ENCODE assay signal across 8 cellular contexts in the genomic region with DNA sequence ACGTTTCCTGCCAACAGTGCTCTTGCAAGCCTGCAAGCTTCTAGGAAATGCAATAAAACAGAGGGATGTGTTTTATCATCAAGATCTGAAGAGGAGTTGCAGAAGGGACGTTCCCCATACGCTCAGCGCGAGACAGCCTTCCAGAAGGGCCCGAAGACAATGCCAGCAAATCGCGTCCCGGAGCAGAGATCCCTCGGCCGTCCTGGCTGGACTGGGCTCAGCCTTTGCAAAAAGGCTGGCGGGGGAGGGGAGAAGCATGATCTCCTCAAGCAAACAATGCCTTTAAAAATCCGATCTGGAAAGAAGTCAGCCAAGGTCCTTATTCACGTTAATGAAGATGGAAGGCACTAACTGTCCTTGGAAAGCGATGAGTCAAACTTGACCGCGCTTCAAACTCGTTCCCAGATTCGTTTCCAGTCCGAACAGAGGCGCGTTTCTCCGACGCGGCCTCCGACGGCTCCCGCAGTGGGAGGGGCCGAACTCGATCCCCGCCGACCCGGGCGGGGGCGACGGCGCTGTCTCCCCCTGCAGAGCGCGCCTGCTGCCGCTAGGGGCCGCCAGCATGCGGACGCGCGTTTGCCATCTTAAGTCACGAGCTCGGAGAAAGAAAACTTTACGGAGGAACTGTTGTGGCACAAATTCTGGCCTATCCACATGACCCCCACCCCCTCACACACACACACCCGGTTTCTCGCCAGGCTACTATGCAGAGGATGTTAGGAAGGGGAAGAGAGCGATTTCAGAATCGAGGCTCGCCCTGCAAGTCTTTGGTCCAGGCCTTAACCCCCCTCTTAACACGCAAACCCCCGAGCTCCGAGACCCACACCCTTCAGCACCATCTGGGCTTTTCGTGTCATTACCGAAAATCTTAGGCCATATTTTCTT. TPM values are rescaled to one million over a fixed set of nuclear protein-coding genes. Genes with fewer than 3 reads are reported as not detected.
A peak's percentile ranks its signal among the peaks of the same experiment; 100 is the strongest.
DNase-seq lines count a peak whose midpoint lies in the region; ATAC-seq and TF ChIP-seq lines count a peak whose summit lies in the region.

No MANE protein-coding gene starts in this region.

- BruUV-seq in PC-9 (replicated peaks; lab: Mats Ljungman, UMichigan), result no TSS peak

- WGBS in stomach, 5 donors, result 1 to 2% (median 1%) methylated on average over 48 to 58 of the region's 58 CpGs

- H3K4me2 ChIP-seq in PC-9, result peak overlapping the region; percentile 99

- peaks cover 100% of the 10 kb centered on the region for H3K79me2 ChIP-seq in PC-9 (ENCODE audit: low read depth)

- H3K36me3 ChIP-seq in PC-9 (ENCODE audit: low read depth) (peaks cover 19% of the 10 kb centered on the region), stomach (no peaks in the 10 kb centered on the region)

- H3K27ac ChIP-seq in PC-9 (no peak overlapping the region), stomach (peak overlapping the region; percentile 76 to 100 (median 98))

- no peaks in the 10 kb centered on the region for H3K9me3 Mint-ChIP-seq in natural killer cell

- intact Hi-C loops in PC-9 (cut with micrococcal nuclease; ENCODE audit: unreplicated experiment) (loop anchor here (2.0 to 10.0 kb wide), 10 partner anchors 622 to 1652 kb away; no protein-coding TSS in a partner anchor), natural killer cell (cut with micrococcal nuclease) (loop anchor here (1.0 to 10.0 kb wide), 5 partner anchors 445 to 1408 kb away; no protein-coding TSS in a partner anchor), stomach (cut with DNase I; ENCODE audit: low total_unique reads) (loop anchor here (5.0 to 10.0 kb wide), 2 partner anchors 1205 to 1222 kb away; no protein-coding TSS in a partner anchor)

- TF ChIP-seq CTCF in PC-9 (conservative IDR thresholded peaks at IDR 0.05) (peak; percentile 54; the same call in 1 of the 2 replicates), fibroblast of the aortic adventitia (IDR thresholded peaks at IDR 0.05; ENCODE audit: insufficient read depth, low read length) (peak; percentile 84), natural killer cell (IDR thresholded peaks at IDR 0.05) (peak; percentile 79), stomach (IDR thresholded peaks at IDR 0.05) (peak in 6 of 7 experiments; percentile 91 to 99 (median 96))

- DNase-seq in NCI-H1092 treated with DMSO at 0.1 percent for 48 hours (lab: John Stamatoyannopoulos, UW) (peak; percentile 70), NCI-H1092 (lab: John Stamatoyannopoulos, UW) (no peak), PC-9 (peak in 1 of 2 experiments; percentile 86), activated gamma-delta T cell (lab: John Stamatoyannopoulos, UW) (peak; percentile 58), fibroblast of the aortic adventitia (ENCODE audit: low read depth) (peak; percentile 99), natural killer cell (peak; percentile 80), stomach (peak; percentile 78)

- POLR2A ChIA-PET in PC-9 (lab: Charles Lee; ENCODE audit: unreplicated experiment), result interaction anchor here (0.6 to 0.7 kb wide), 3 partner anchors 19 to 729 kb away, joined by 3 to 6 read pairs (median 3); no protein-coding TSS in a partner anchor

- TF ChIP-seq POLR2A in stomach (IDR thresholded peaks at IDR 0.05), result peak in 1 of 4 donors; percentile 53

- peaks cover 21% of the 10 kb centered on the region; the same call in 1 of the 2 replicates for H3F3A ChIP-seq in PC-9 (ENCODE audit: insufficient read depth, low read depth)

- no peaks in the 10 kb centered on the region for H3K27me3 Mint-ChIP-seq in natural killer cell (ENCODE audit: low read depth in 2 of 2)

- H3K4me3 ChIP-seq in PC-9 (peak overlapping the region; percentile 88; the same call in 1 of the 2 replicates), fibroblast of the aortic adventitia (ENCODE audit: low read depth, low read length) (peak overlapping the region; percentile 76), stomach (peak overlapping the region; percentile 57 to 83 (median 70))

- H2AFZ ChIP-seq in PC-9, result no peak overlapping the region

- H3K9me2 ChIP-seq in PC-9 (ENCODE audit: insufficient read depth), result no peaks in the 10 kb centered on the region

- peaks cover 47% of the 10 kb centered on the region for H4K20me1 ChIP-seq in PC-9 (ENCODE audit: insufficient read depth)

- peak overlapping the region; percentile 97 to 100 for H3K27ac Mint-ChIP-seq in natural killer cell

- no peaks in the 10 kb centered on the region for H3K27me3 ChIP-seq in PC-9 (ENCODE audit: insufficient read depth, low read depth)
- no peaks in the 10 kb centered on the region for H3K27me3 ChIP-seq in stomach

- ATAC-seq in HG03439 (IDR thresholded peaks at IDR 0.05; ENCODE audit: unreplicated experiment) (peak; percentile 43), natural killer cell (peak; percentile 50 to 69 (median 58))

- peaks cover 70 to 71% of the 10 kb centered on the region in 2 donors for H3K4me1 Mint-ChIP-seq in natural killer cell

- TF ChIP-seq EP300 in stomach (IDR thresholded peaks at IDR 0.05), result peak; percentile 14

- H3K9me3 ChIP-seq in PC-9 (ENCODE audit: insufficient read depth, low read depth) (no peaks in the 10 kb centered on the region), stomach (no peaks in the 10 kb centered on the region)

- H3K36me3 Mint-ChIP-seq in natural killer cell, result peaks cover 7% of the 10 kb centered on the region

- H3K4me1 ChIP-seq in PC-9 (replicated peaks; ENCODE audit: insufficient read depth) (peaks cover 55% of the 10 kb centered on the region), stomach (peaks cover 27 to 59% (median 53%) of the 10 kb centered on the region in 4 donors)

- CTCF ChIA-PET in PC-9 (lab: Charles Lee), result interaction anchor here (0.6 to 4.6 kb wide), 19 partner anchors 10 to 1409 kb away, joined by 3 to 129 read pairs (median 4); no protein-coding TSS in a partner anchor

- peak overlapping the region; percentile 99 for H3K4me3 Mint-ChIP-seq in natural killer cell

RNA-seq across cellular contexts. Expression of a gene that starts 5.5 kb away (rescaled TPM):
- total RNA-seq in PC-9 (2021) (37.1 and 42.2 TPM in 2 replicates), fibroblast of the aortic adventitia (ENCODE audit: low replicate concordance) (24.8 and 90.1 TPM in 2 replicates), natural killer cell (10 to 100 TPM; 41.0 to 59.0 (median 45.2) TPM), stomach (100 to 1,000 TPM in 1 of 5 donors, 10 to 100 TPM in 4; 11.6 to 112 (median 39.7) TPM)
- polyA plus RNA-seq in stomach, result 10 to 100 TPM; 11.1 to 36.1 (median 23.4) TPM

RNA-seq across cellular contexts. Expression of a gene that starts 37.4 kb away (rescaled TPM):
- not detected in 2 replicates for total RNA-seq in PC-9 (2021)
- not detected in 2 replicates for total RNA-seq in fibroblast of the aortic adventitia (ENCODE audit: low replicate concordance)
- not detected for total RNA-seq in natural killer cell
- not detected for total RNA-seq in stomach
- not detected for polyA plus RNA-seq in stomach
